Comparison of ENCODE assay signal across 30 cellular contexts in genomic region chrX:46015653-46016052, GRCh38.
"Had no signal": no experiment of that assay in that cellular context is flagged by ENCODE, and none has a peak within 500 bp of the region (broad histone marks: within the 10 kb centered on the region; RNA-seq: fewer than 3 reads in every experiment).

No MANE protein-coding gene starts in this region.

- H3K27me3 ChIP-seq: ascending aorta, esophagus squamous epithelium, gastroesophageal sphincter had no signal

- H3K4me3 ChIP-seq: ascending aorta, breast epithelium, esophagus squamous epithelium, gastroesophageal sphincter, heart right ventricle had no signal

- ATAC-seq: activated naive CD4-positive, alpha-beta T cell treated with anti-CD3 and anti-CD28 coated beads, Interleukin-2, amount 50 U/mL, for 72 hours; activated T-cell treated with anti-CD3 and anti-CD28 coated beads, Interleukin-2, amount 50 U/mL, for 72 hours; effector memory CD8-positive, alpha-beta T cell; gastroesophageal sphincter; heart right ventricle; T-helper 17 cell; WTC11 had no signal

- H3K9me3 ChIP-seq: ascending aorta, breast epithelium, esophagus squamous epithelium, gastroesophageal sphincter, heart right ventricle had no signal

- H3K4me1 ChIP-seq: ascending aorta, breast epithelium, esophagus squamous epithelium, gastroesophageal sphincter, heart right ventricle had no signal

- FAIRE-seq: TTC549 had no signal

- H3K36me3 ChIP-seq: ascending aorta, breast epithelium, esophagus squamous epithelium, gastroesophageal sphincter, heart right ventricle had no signal

- H3K27ac ChIP-seq: ascending aorta, breast epithelium, epithelial cell of prostate, esophagus squamous epithelium, gastroesophageal sphincter, heart right ventricle, VCaP had no signal

- DNase-seq: activated CD4-positive, alpha-beta memory T cell treated with anti-CD3 and anti-CD28 coated beads, Interleukin-2, amount 10 ng/mL, durations not matched to agents 7 days and 5 days; activated CD4-positive, alpha-beta T cell treated with anti-CD3 and anti-CD28 coated beads for 1 hour; activated CD4-positive, alpha-beta T cell treated with anti-CD3 and anti-CD28 coated beads for 4 hours; activated CD4-positive, alpha-beta T cell treated with anti-CD3 and anti-CD28 coated beads, Interleukin-2, amount 10 ng/mL, durations not matched to agents 7 days and 5 days; activated CD4-positive, alpha-beta T cell treated with anti-CD3 and anti-CD28 coated beads, Interleukin-2, amount 50 U/mL, for 4 hours; activated CD8-positive, alpha-beta memory T cell treated with anti-CD3 and anti-CD28 coated beads, Interleukin-2, amount 50 U/mL, for 48 hours; activated gamma-delta T cell; activated naive CD4-positive, alpha-beta T cell; activated naive CD4-positive, alpha-beta T cell treated with anti-CD3 and anti-CD28 coated beads, Interleukin-2, amount 10 ng/mL, durations not matched to agents 7 days and 5 days; activated naive CD8-positive, alpha-beta T cell treated with anti-CD3 and anti-CD28 coated beads, Interleukin-2, amount 10 ng/mL, durations not matched to agents 7 days and 5 days; activated T-cell treated with anti-CD3 and anti-CD28 coated beads for 4 hours; activated T-cell treated with anti-CD3 and anti-CD28 coated beads, Interleukin-2, amount 50 U/mL, for 24 hours; activated T-cell treated with anti-CD3 and anti-CD28 coated beads, Interleukin-2, amount 50 U/mL, for 72 hours; cortex of kidney; dermis blood vessel endothelial cell; effector CD4-positive, alpha-beta T cell; effector memory CD8-positive, alpha-beta T cell; esophagus squamous epithelium; foreskin melanocyte; heart right ventricle; T-helper 1 cell; T-helper 17 cell had no signal
